Comparison of ENCODE assay signal across 8 cellular contexts in genomic region chr1:224922404-224923164, GRCh38. TPM values are rescaled to one million over a fixed set of nuclear protein-coding genes. Genes with fewer than 3 reads are reported as not detected.
A peak's percentile ranks its signal among the peaks of the same experiment; 100 is the strongest.
DNase-seq lines count a peak whose midpoint lies in the region; ATAC-seq and TF ChIP-seq lines count a peak whose summit lies in the region.

No MANE protein-coding gene starts in this region.

- no peak overlapping the region for H3K9ac ChIP-seq in mammary epithelial cell (ENCODE audit: insufficient read depth, low read length)

- ATAC-seq in HG03280 (IDR thresholded peaks at IDR 0.05; ENCODE audit: unreplicated experiment) (peak; percentile 52), left lung (peak; percentile 91)

- H3K9me3 ChIP-seq in mammary epithelial cell (replicated peaks; ENCODE audit: insufficient read depth, low read length) (no peaks in the 10 kb centered on the region), left lung (no peaks in the 10 kb centered on the region)

- peak overlapping the region; percentile 54 for H2AFZ ChIP-seq in mammary epithelial cell (ENCODE audit: low read depth, low read length)

- peak; percentile 56 for DNase-seq in ACHN
- peak; percentile 38 for DNase-seq in NCI-H69 (lab: John Stamatoyannopoulos, UW)
- peak; percentile 39 for DNase-seq in mammary epithelial cell
- DNase-seq in left lung: no peak
- DNase-seq in activated gamma-delta T cell treated with Interleukin-2 at 50 U/mL for 16 hours: no peak
- no peak for DNase-seq in stimulated activated CD4-positive, alpha-beta T cell treated with anti-CD3 and anti-CD28 coated beads, Interleukin-4, amount 100 ng/mL, for 4 hours

- no TSS peak for BruUV-seq in mammary epithelial cell (replicated peaks; lab: Mats Ljungman, UMichigan)

- H3K36me3 ChIP-seq in mammary epithelial cell (ENCODE audit: insufficient read depth, low read length) (no peaks in the 10 kb centered on the region), left lung (no peaks in the 10 kb centered on the region)

- H3K27me3 ChIP-seq in mammary epithelial cell (ENCODE audit: insufficient read depth, low read length): no peaks in the 10 kb centered on the region
- no peaks in the 10 kb centered on the region for H3K27me3 ChIP-seq in left lung

- WGBS in mammary epithelial cell (ENCODE audit: low coverage, missing lambda C conversion rate): 40% methylated on average over 5 of the region's 5 CpGs

- intact Hi-C loops in mammary epithelial cell (cut with micrococcal nuclease) (loop anchor here (1.0 to 5.0 kb wide), 6 partner anchors 69 to 1225 kb away; no protein-coding TSS in a partner anchor), left lung (cut with DNase I) (no loop called here)

- H3K4me3 ChIP-seq in mammary epithelial cell (replicated peaks in 1 of 3; ENCODE audit: insufficient read depth in 1 of 3, low read depth in 2 of 3, low read length in 3 of 3) (no peak overlapping the region), left lung (no peak overlapping the region)

- H3K79me2 ChIP-seq in mammary epithelial cell (ENCODE audit: insufficient read depth, low read length): no peaks in the 10 kb centered on the region

- H3K27ac ChIP-seq in mammary epithelial cell (ENCODE audit: insufficient read depth, low read depth, low read length): no peak overlapping the region
- H3K27ac ChIP-seq in left lung: no peak overlapping the region

- in situ Hi-C loops in ACHN (cut with HindIII; ENCODE audit: low pct_ligation_motif_present, low pct_unique_long_range_greater_than_20kb, low sequenced_read_pairs) (no loop called here), mammary epithelial cell (cut with MboI; ENCODE audit: low sequenced_read_pairs in 2 of 2) (loop anchor here (10.0 kb wide), 1 partner anchor 408 kb away; no protein-coding TSS in a partner anchor)

- CTCF ChIA-PET in mammary epithelial cell (lab: Charles Lee; ENCODE audit: low non-redundant PET): interaction anchor here (0.5 to 1.1 kb wide), 14 partner anchors 28 to 1111 kb away, joined by 3 to 7 read pairs (median 4); partner anchors contain the start of gene NVL

- no peaks in the 10 kb centered on the region for H4K20me1 ChIP-seq in mammary epithelial cell (ENCODE audit: insufficient read depth, low read length)

- H3K4me2 ChIP-seq in mammary epithelial cell (ENCODE audit: insufficient read depth, low read depth, low read length): no peak overlapping the region

- peak; percentile 66 for TF ChIP-seq CTCF in GM12872 (IDR thresholded peaks at IDR 0.05; ENCODE audit: insufficient read depth, low read depth, low read length)
- peak; percentile 73 to 83 for TF ChIP-seq CTCF in mammary epithelial cell (conservative IDR thresholded peaks at IDR 0.05 in 1 of 2, IDR thresholded peaks at IDR 0.05 in 1 of 2; ENCODE audit: extremely low read depth in 1 of 2, insufficient read depth in 1 of 2, low read depth in 1 of 2, low read length in 2 of 2)
- peak; percentile 45 to 67 for TF ChIP-seq CTCF in left lung (IDR thresholded peaks at IDR 0.05)

- dilution Hi-C loops in mammary epithelial cell (cut with HindIII; ENCODE audit: low sequenced_read_pairs): no loop called here

- H3K4me1 ChIP-seq in mammary epithelial cell (ENCODE audit: insufficient read depth, low read length): no peaks in the 10 kb centered on the region
- no peaks in the 10 kb centered on the region for H3K4me1 ChIP-seq in left lung

RNA-seq across cellular contexts. Expression of gene DNAH14, which starts 6.9 kb away (rescaled TPM):
- total RNA-seq in mammary epithelial cell: 10 to 100 TPM; 16.4 to 23.8 TPM
- polyA plus RNA-seq in mammary epithelial cell: 3.9 TPM
- polyA minus RNA-seq in mammary epithelial cell: not detected
- total RNA-seq in left lung: 10 to 100 TPM; 14.2 to 15.2 TPM

Comparison
In these comparisons a context has a peak if more than half of its experiments do, and no peak if none do; other contexts are left out.
1. DNase-seq: peak in ACHN (single experiment), NCI-H69 (single experiment) and mammary epithelial cell (single experiment); none in left lung (0 of 2), activated gamma-delta T cell treated with Interleukin-2 at 50 U/mL for 16 hours (single experiment) and stimulated activated CD4-positive, alpha-beta T cell treated with anti-CD3 and anti-CD28 coated beads, Interleukin-4, amount 100 ng/mL, for 4 hours (0 of 2).
2. Peak in every context shown above with its lines, with median percentiles within 50 percentile points of each other: CTCF ChIP-seq.